Comparison of ENCODE assay signal across 17 cellular contexts in the genomic region with DNA sequence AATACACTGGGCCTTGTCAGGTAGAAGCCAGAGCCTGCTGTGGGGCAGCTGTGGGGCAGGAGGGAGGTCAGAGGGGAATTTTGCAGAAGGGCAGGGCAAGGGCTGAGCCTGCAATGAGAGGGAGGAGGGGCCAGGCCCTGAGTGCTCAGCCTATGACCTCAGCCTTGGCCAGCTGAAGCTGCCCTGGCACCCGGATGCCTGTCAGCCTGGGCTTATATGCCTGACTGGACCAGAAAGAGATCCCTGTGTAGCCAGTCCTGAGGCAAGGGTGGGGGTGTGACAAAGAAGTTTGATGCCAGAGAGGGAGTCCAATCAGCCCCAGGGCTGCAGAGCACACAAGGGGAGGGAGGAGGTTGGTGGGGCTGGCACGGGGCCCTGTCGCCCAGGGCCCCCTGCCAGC. TPM values are rescaled to one million over a fixed set of nuclear protein-coding genes. Genes with fewer than 3 reads are reported as not detected.
DNase-seq lines count a peak whose midpoint lies in the region; ATAC-seq and TF ChIP-seq lines count a peak whose summit lies in the region.
"Had no signal": no experiment of that assay in that cellular context is flagged by ENCODE, and none has a peak within 500 bp of the region (broad histone marks: within the 10 kb centered on the region; RNA-seq: fewer than 3 reads in every experiment).

No MANE protein-coding gene starts in this region.

- H3K4me1 ChIP-seq in right atrium auricular region = peaks cover 0 to 4% of the 10 kb centered on the region in 2 donors
- H3K4me1 ChIP-seq in vagina = peaks cover 10% of the 10 kb centered on the region

- no peak for DNase-seq in left ventricle myocardium superior
- DNase-seq in right atrium auricular region (ENCODE audit: low spot score) = no peak
- DNase-seq in RWPE1 (ENCODE audit: low spot score) = no peak
- no peak for DNase-seq in left lobe of liver (ENCODE audit: low spot score)
- DNase-seq in coronary artery (ENCODE audit: low spot score) = no peak
- no peak for DNase-seq in vagina (ENCODE audit: extremely low spot score in 2 of 2)
- DNase-seq in activated CD4-positive, alpha-beta T cell treated with anti-CD3 and anti-CD28 coated beads for 48 hours = no peak
- DNase-seq in NCI-H2227 (lab: John Stamatoyannopoulos, UW; ENCODE audit: unreplicated experiment) = no peak
- DNase-seq: activated CD4-positive, alpha-beta T cell treated with anti-CD3 and anti-CD28 coated beads, Interleukin-2, amount 50 U/mL, for 1 hour; IMR-90; NCI-H1436; NCI-H774; stimulated activated CD4-positive, alpha-beta T cell treated with anti-CD3 and anti-CD28 coated beads, Interleukin-4, amount 100 ng/mL, for 4 hours; stomach had no signal

- intact Hi-C loops in left ventricle myocardium superior (cut with micrococcal nuclease) (no loop called here), vagina (cut with DNase I) (no loop called here)

- CTCF ChIA-PET in RWPE1 (lab: Yijun Ruan, JAX) = interaction anchor here (4.3 kb wide), 1 partner anchor 36 kb away, joined by 23 read pairs; no protein-coding TSS in a partner anchor

- H3K36me3 ChIP-seq in right atrium auricular region (no peaks in the 10 kb centered on the region), vagina (no peaks in the 10 kb centered on the region)
- H3K36me3 ChIP-seq: stomach had no signal

- ATAC-seq in left ventricle myocardium superior (peak; percentile 44), left lobe of liver (peak; percentile 38)
- ATAC-seq: activated T-helper 17 cell treated with anti-CD3 and anti-CD28 coated beads, Interleukin-2, amount 50 U/mL, for 72 hours had no signal

- TF ChIP-seq CTCF in right atrium auricular region (IDR thresholded peaks at IDR 0.05) (no peak), RWPE1 (conservative IDR thresholded peaks at IDR 0.05; ENCODE audit: low read depth) (no peak), coronary artery (IDR thresholded peaks at IDR 0.05) (no peak), vagina (IDR thresholded peaks at IDR 0.05) (no peak)

- H3K4me3 ChIP-seq in right atrium auricular region (no peak overlapping the region), coronary artery (no peak overlapping the region), vagina (no peak overlapping the region)
- H3K4me3 ChIP-seq: stomach had no signal

- H3K27ac ChIP-seq in right atrium auricular region (no peak overlapping the region), RWPE1 (peak overlapping the region; percentile 59), coronary artery (no peak overlapping the region), vagina (no peak overlapping the region)
- H3K27ac ChIP-seq: stomach, VCaP had no signal

- H3K27me3 ChIP-seq in right atrium auricular region (no peaks in the 10 kb centered on the region), vagina (no peaks in the 10 kb centered on the region)

- TF ChIP-seq POLR2A in vagina (IDR thresholded peaks at IDR 0.05) = no peak

- no peaks in the 10 kb centered on the region for H3K9me3 ChIP-seq in right atrium auricular region
- H3K9me3 ChIP-seq in vagina = no peaks in the 10 kb centered on the region
- H3K9me3 ChIP-seq: stomach had no signal

- POLR2A ChIA-PET in RWPE1 (lab: Yijun Ruan, JAX; ENCODE audit: low non-redundant PET) = interaction anchor here (0.6 kb wide), 1 partner anchor 24 kb away, joined by 6 read pairs; no protein-coding TSS in a partner anchor

RNA-seq across cellular contexts. Expression of gene PRRT4, which starts 22.3 kb away (rescaled TPM):
- 1.6 TPM for total RNA-seq in left ventricle myocardium superior
- 1 to 10 TPM in 1 of 2 donors, under 1 TPM in 1; 0.37 to 1.1 TPM for total RNA-seq in right atrium auricular region
- not detected for total RNA-seq in left lobe of liver
- 7.6 TPM for total RNA-seq in vagina
- total RNA-seq: IMR-90, lung microvascular endothelial cell, stomach had no signal

RNA-seq across cellular contexts. Expression of gene IMPDH1, which starts 26.0 kb away (rescaled TPM):
- total RNA-seq in left ventricle myocardium superior = 20.7 TPM
- 10 to 100 TPM; 17.4 to 27.4 TPM for total RNA-seq in right atrium auricular region
- 3.5 TPM for total RNA-seq in left lobe of liver
- 52.3 TPM for total RNA-seq in vagina

RNA-seq across cellular contexts. Expression of gene RBM28, which starts 40.1 kb away (rescaled TPM):
- total RNA-seq in left ventricle myocardium superior (36.0 TPM), right atrium auricular region (10 to 100 TPM; 12.7 to 15.1 TPM), left lobe of liver (13.5 TPM), vagina (20.9 TPM)
